In genomic region chr12:76040461-76040860, GRCh38 we compare ENCODE assay signal across 1 cellular context.
TF ChIP-seq lines count a peak whose summit lies in the region.

No MANE protein-coding gene starts in this region.

TF ChIP-seq in H1, 55 proteins besides CTCF, POLR2A, EP300 and RAD21:
- TF ChIP-seq BACH1 (IDR thresholded peaks at IDR 0.05; ENCODE audit: low read length) (no peak), EGR1 (IDR thresholded peaks at IDR 0.05; ENCODE audit: borderline replicate concordance, low read depth, low read length) (no peak), POLR2AphosphoS5 (IDR thresholded peaks at IDR 0.05; ENCODE audit: low read depth, low read length) (peak; percentile 46; the same call in 1 of the 2 replicates), ASH2L (IDR thresholded peaks at IDR 0.05; ENCODE audit: low read length) (no peak)
